Comparison of ENCODE assay signal across 14 cellular contexts in genomic region chr22:30474683-30475424, GRCh38. TPM values are rescaled to one million over a fixed set of nuclear protein-coding genes. Genes with fewer than 3 reads are reported as not detected.
DNase-seq lines count a peak whose midpoint lies in the region; ATAC-seq and TF ChIP-seq lines count a peak whose summit lies in the region.
"Had no signal": no experiment of that assay in that cellular context is flagged by ENCODE, and none has a peak within 500 bp of the region (broad histone marks: within the 10 kb centered on the region; RNA-seq: fewer than 3 reads in every experiment).

No MANE protein-coding gene starts in this region.

- intact Hi-C loops in CD4-positive, alpha-beta memory T cell (cut with micrococcal nuclease), result no loop called here

- no peaks in the 10 kb centered on the region for H3K9me3 ChIP-seq in CD4-positive, alpha-beta memory T cell (ENCODE audit: control insufficient read depth in 1 of 2, low read length in 2 of 2)
- H3K9me3 ChIP-seq: testis had no signal

- H3K4me3 ChIP-seq in CD4-positive, alpha-beta memory T cell (ENCODE audit: low read length in 2 of 2), result no peak overlapping the region
- H3K4me3 ChIP-seq: testis had no signal

- peak; percentile 55 for ATAC-seq in central memory CD8-positive, alpha-beta T cell (replicated peaks; ENCODE audit: extremely low read depth, poor library complexity, severe bottlenecking)
- ATAC-seq in GM21723 (IDR thresholded peaks at IDR 0.05; ENCODE audit: unreplicated experiment), result no peak
- ATAC-seq in HG03280 (IDR thresholded peaks at IDR 0.05; ENCODE audit: unreplicated experiment), result no peak

- peak overlapping the region in 6 of 7 donors; percentile 64 to 89 (median 78) for H3K27ac Mint-ChIP-seq in CD4-positive, alpha-beta memory T cell
- H3K27ac Mint-ChIP-seq in central memory CD8-positive, alpha-beta T cell (ENCODE audit: low read depth), result no peak overlapping the region
- no peak overlapping the region for H3K27ac Mint-ChIP-seq in progenitor cell of endocrine pancreas
- H3K27ac Mint-ChIP-seq: nephron; T-helper 1 cell treated with Interleukin-12 subunit alpha and Interleukin-12 subunit beta and Interleukin-4 antibody, amounts not matched to agents 30 μg/mL and 1 μg/mL, for 36 hours had no signal

- H3K27me3 Mint-ChIP-seq in CD4-positive, alpha-beta memory T cell, result peaks cover 13 to 17% of the 10 kb centered on the region in 2 donors
- H3K27me3 Mint-ChIP-seq in central memory CD8-positive, alpha-beta T cell, result peaks cover 31% of the 10 kb centered on the region
- peaks cover 14% of the 10 kb centered on the region for H3K27me3 Mint-ChIP-seq in progenitor cell of endocrine pancreas

- H3K36me3 ChIP-seq in CD4-positive, alpha-beta memory T cell (ENCODE audit: insufficient read depth, low read length), result no peaks in the 10 kb centered on the region

- H3K27ac ChIP-seq in CD4-positive, alpha-beta memory T cell (ENCODE audit: low read depth, low read length), result no peak overlapping the region
- H3K27ac ChIP-seq: C4-2B, HL-60, testis had no signal

- DNase-seq in CD4-positive, alpha-beta memory T cell, result peak; percentile 43 to 78 (median 49)
- peak; percentile 76 for DNase-seq in DMS53 (lab: John Stamatoyannopoulos, UW)
- DNase-seq in NCI-H510A treated with DMSO at 0.1 percent for 48 hours (lab: John Stamatoyannopoulos, UW), result peak; percentile 13
- DNase-seq in central memory CD8-positive, alpha-beta T cell (ENCODE audit: low spot score in 2 of 2), result peak in 1 of 2 donors; percentile 23
- DNase-seq in progenitor cell of endocrine pancreas (ENCODE audit: low spot score, unreplicated experiment), result no peak
- DNase-seq in SK-N-DZ (ENCODE audit: low spot score), result no peak
- DNase-seq: foreskin melanocyte, testis had no signal

- POLR2A ChIA-PET in CD4-positive, alpha-beta memory T cell (lab: Charles Lee; ENCODE audit: partially characterized antibody), result no interaction called here

- H3K27me3 ChIP-seq in CD4-positive, alpha-beta memory T cell (ENCODE audit: insufficient read depth, low read length), result no peaks in the 10 kb centered on the region
- H3K27me3 ChIP-seq: testis had no signal

- CTCF ChIA-PET in CD4-positive, alpha-beta memory T cell (lab: Charles Lee; ENCODE audit: partially characterized antibody), result interaction anchor here (1.4 kb wide), 1 partner anchor 9 kb away, joined by 5 read pairs; no protein-coding TSS in a partner anchor

- peaks cover 10 to 15% (median 13%) of the 10 kb centered on the region in 4 donors for H3K4me1 Mint-ChIP-seq in CD4-positive, alpha-beta memory T cell
- H3K4me1 Mint-ChIP-seq in central memory CD8-positive, alpha-beta T cell, result peaks cover 16% of the 10 kb centered on the region
- peaks cover 2% of the 10 kb centered on the region for H3K4me1 Mint-ChIP-seq in progenitor cell of endocrine pancreas (ENCODE audit: low read depth)
- H3K4me1 Mint-ChIP-seq: nephron had no signal

- TF ChIP-seq CTCF in progenitor cell of endocrine pancreas (IDR thresholded peaks at IDR 0.05; ENCODE audit: unreplicated experiment), result no peak

- H3K36me3 Mint-ChIP-seq in CD4-positive, alpha-beta memory T cell, result no peaks in the 10 kb centered on the region
- peaks cover 2% of the 10 kb centered on the region for H3K36me3 Mint-ChIP-seq in central memory CD8-positive, alpha-beta T cell (ENCODE audit: insufficient read depth)
- no peaks in the 10 kb centered on the region for H3K36me3 Mint-ChIP-seq in progenitor cell of endocrine pancreas (ENCODE audit: insufficient read depth)

- no peak overlapping the region for H3K4me3 Mint-ChIP-seq in CD4-positive, alpha-beta memory T cell
- H3K4me3 Mint-ChIP-seq in central memory CD8-positive, alpha-beta T cell, result no peak overlapping the region
- H3K4me3 Mint-ChIP-seq in progenitor cell of endocrine pancreas (ENCODE audit: low read depth), result no peak overlapping the region
- H3K4me3 Mint-ChIP-seq: nephron; T-helper 1 cell treated with Interleukin-12 subunit alpha and Interleukin-12 subunit beta and Interleukin-4 antibody, amounts not matched to agents 30 μg/mL and 1 μg/mL, for 36 hours had no signal

- H3K4me1 ChIP-seq in CD4-positive, alpha-beta memory T cell (ENCODE audit: insufficient read depth, low read length), result peaks cover 6% of the 10 kb centered on the region
- H3K4me1 ChIP-seq: testis had no signal

- no peaks in the 10 kb centered on the region for H3K9me3 Mint-ChIP-seq in CD4-positive, alpha-beta memory T cell
- H3K9me3 Mint-ChIP-seq in central memory CD8-positive, alpha-beta T cell, result no peaks in the 10 kb centered on the region
- no peaks in the 10 kb centered on the region for H3K9me3 Mint-ChIP-seq in progenitor cell of endocrine pancreas (ENCODE audit: low read depth)
- H3K9me3 Mint-ChIP-seq: nephron; T-helper 1 cell treated with Interleukin-12 subunit alpha and Interleukin-12 subunit beta and Interleukin-4 antibody, amounts not matched to agents 30 μg/mL and 1 μg/mL, for 36 hours had no signal

RNA-seq across cellular contexts. Expression of gene SEC14L3, which starts 3.0 kb away (rescaled TPM):
- total RNA-seq in CD4-positive, alpha-beta memory T cell, result not detected
- not detected for polyA plus RNA-seq in CD4-positive, alpha-beta memory T cell
- total RNA-seq in progenitor cell of endocrine pancreas, result not detected in 2 replicates
- not detected in 2 replicates for polyA plus RNA-seq in SK-N-DZ (2014; cell fraction: cytosol; rRNA removed)
- not detected in 2 replicates for polyA plus RNA-seq in SK-N-DZ (2014; cell fraction: nucleus; rRNA removed)

RNA-seq across cellular contexts. Expression of gene SEC14L4, which starts 30.6 kb away (rescaled TPM):
- total RNA-seq in CD4-positive, alpha-beta memory T cell, result not detected
- not detected for polyA plus RNA-seq in CD4-positive, alpha-beta memory T cell
- total RNA-seq in progenitor cell of endocrine pancreas, result 0.31 and 0.46 TPM in 2 replicates
- polyA plus RNA-seq in SK-N-DZ (2014; cell fraction: cytosol; rRNA removed), result not detected in 2 replicates
- polyA plus RNA-seq in SK-N-DZ (2014; cell fraction: nucleus; rRNA removed), result not detected in 2 replicates

RNA-seq across cellular contexts. Expression of gene MTFP1, which starts 49.3 kb away (rescaled TPM):
- total RNA-seq in CD4-positive, alpha-beta memory T cell, result 10 to 100 TPM; 13.5 to 15.7 TPM
- polyA plus RNA-seq in CD4-positive, alpha-beta memory T cell, result 10 to 100 TPM; 31.1 to 47.4 TPM
- total RNA-seq in progenitor cell of endocrine pancreas, result 12.6 and 16.6 TPM in 2 replicates
- 58.6 and 61.0 TPM in 2 replicates for polyA plus RNA-seq in SK-N-DZ (2014; cell fraction: cytosol; rRNA removed)
- 29.3 and 42.1 TPM in 2 replicates for polyA plus RNA-seq in SK-N-DZ (2014; cell fraction: nucleus; rRNA removed)

Comparison
In these comparisons a context has a peak if more than half of its experiments do, and no peak if none do; other contexts are left out.
1. DNase-seq: peak in CD4-positive, alpha-beta memory T cell (5 of 5), DMS53 (single experiment) and NCI-H510A treated with DMSO at 0.1 percent for 48 hours (single experiment); none in progenitor cell of endocrine pancreas (single experiment) and SK-N-DZ (single experiment).
2. H3K27ac Mint-ChIP-seq: peak in CD4-positive, alpha-beta memory T cell (6 of 7); none in central memory CD8-positive, alpha-beta T cell (single experiment) and progenitor cell of endocrine pancreas (single experiment).